ENCODE assay signal across 16 cellular contexts in the genomic region with DNA sequence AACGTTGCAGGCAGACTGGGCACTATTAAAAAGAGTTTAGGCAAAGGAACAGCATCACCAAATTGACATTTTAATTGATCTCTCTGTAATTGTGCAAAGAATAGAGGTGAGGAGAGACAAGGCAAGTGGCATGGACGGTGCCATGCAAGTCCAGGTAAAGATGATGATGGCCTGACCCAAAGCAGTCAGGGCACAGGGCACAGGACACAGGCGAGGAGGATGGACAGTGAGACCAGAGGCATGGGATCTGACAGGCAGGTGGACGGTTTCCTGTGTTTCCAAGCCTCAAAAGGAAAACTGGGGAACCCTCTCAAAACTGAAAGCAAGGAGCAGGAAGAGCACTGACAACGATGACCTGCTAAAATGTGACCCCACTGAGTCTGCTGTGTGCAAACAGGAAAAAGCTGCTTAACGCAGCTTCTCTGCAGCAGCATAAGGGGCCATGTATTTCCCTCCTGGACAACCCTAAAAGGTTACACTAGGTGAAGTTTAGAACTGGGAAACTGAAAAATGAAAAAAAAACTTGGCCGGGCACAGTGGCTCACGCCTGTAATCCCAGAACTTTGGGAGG. TPM values are rescaled to one million over a fixed set of nuclear protein-coding genes. Genes with fewer than 3 reads are reported as not detected.
DNase-seq lines count a peak whose midpoint lies in the region; ATAC-seq, FAIRE-seq and TF ChIP-seq lines count a peak whose summit lies in the region.
"Had no signal": no experiment of that assay in that cellular context is flagged by ENCODE, and none has a peak within 500 bp of the region (broad histone marks: within the 10 kb centered on the region; RNA-seq: fewer than 3 reads in every experiment).

No MANE protein-coding gene starts in this region.

- BruUV-seq in Caco-2 (replicated peaks; lab: Mats Ljungman, UMichigan), result no TSS peak

- ATAC-seq in A549 (peak; percentile 9 to 58; a peak in 1 of 6 replicates), HG02588 (IDR thresholded peaks at IDR 0.05; ENCODE audit: unreplicated experiment) (no peak)
- no peak for ATAC-seq in natural killer cell treated with Interleukin-12 subunit alpha and Interleukin-12 subunit beta and Interleukin-15 and Interleukin-18, amount 100 ng/mL, for 72 hours

- H3K27ac Mint-ChIP-seq in Caco-2 (ENCODE audit: unreplicated experiment), result peak overlapping the region; percentile 11
- peak overlapping the region; percentile 18 to 24 for H3K27ac Mint-ChIP-seq in natural killer cell treated with Interleukin-12 subunit alpha and Interleukin-12 subunit beta and Interleukin-15 and Interleukin-18, amount 100 ng/mL, for 72 hours
- H3K27ac Mint-ChIP-seq: B cell had no signal

- H3K4me1 Mint-ChIP-seq in Caco-2 (ENCODE audit: low read depth, unreplicated experiment), result peaks cover 14% of the 10 kb centered on the region
- H3K4me1 Mint-ChIP-seq in natural killer cell treated with Interleukin-12 subunit alpha and Interleukin-12 subunit beta and Interleukin-15 and Interleukin-18, amount 100 ng/mL, for 72 hours (ENCODE audit: low read depth in 2 of 2), result peaks cover 18 to 30% of the 10 kb centered on the region in 2 donors

- H3K36me3 ChIP-seq in Caco-2 (ENCODE audit: control insufficient read depth, insufficient read depth, low read length) (no peaks in the 10 kb centered on the region), duodenal mucosa (ENCODE audit: control insufficient read depth in 1 of 2, insufficient read depth in 2 of 2, low read length in 2 of 2) (peaks cover 7 to 15% of the 10 kb centered on the region in 2 donors), MG63 (peaks cover 51% of the 10 kb centered on the region)

- no peak for FAIRE-seq in A549 (lab: Jason Lieb, UNC)
- FAIRE-seq in GM12891 (lab: Jason Lieb, UNC), result no peak

- TF ChIP-seq CTCF in A549 (IDR thresholded peaks at IDR 0.05) (no peak), Caco-2 (IDR thresholded peaks at IDR 0.05; ENCODE audit: insufficient read depth in 1 of 2, low read depth in 1 of 2, low read length in 1 of 2, severe bottlenecking in 1 of 2, unreplicated experiment in 1 of 2) (no peak)

- H3K9ac ChIP-seq in duodenal mucosa (ENCODE audit: low read depth in 1 of 2, low read length in 2 of 2), result no peak overlapping the region

- H3K36me3 Mint-ChIP-seq in Caco-2 (ENCODE audit: insufficient read depth, unreplicated experiment), result peaks cover 54% of the 10 kb centered on the region
- H3K36me3 Mint-ChIP-seq in natural killer cell treated with Interleukin-12 subunit alpha and Interleukin-12 subunit beta and Interleukin-15 and Interleukin-18, amount 100 ng/mL, for 72 hours, result peaks cover 6% of the 10 kb centered on the region

- POLR2A ChIA-PET in A549 (lab: Yijun Ruan, JAX), result no interaction called here
- POLR2A ChIA-PET in Caco-2 (lab: Charles Lee), result no interaction called here

- H3K27ac ChIP-seq in A549 (peak overlapping the region in 1 of 2 experiments; percentile 50; a peak in 1 of 6 replicates), duodenal mucosa (ENCODE audit: low read depth, low read length) (peak overlapping the region; percentile 44)
- H3K27ac ChIP-seq: adrenal gland, hepatocyte, HL-60 had no signal

- TF ChIP-seq RAD21 in A549 (conservative IDR thresholded peaks at IDR 0.05 in 1 of 2, IDR thresholded peaks at IDR 0.05 in 1 of 2), result no peak

- no peak for TF ChIP-seq POLR2A in A549 (IDR thresholded peaks at IDR 0.05; ENCODE audit: low read length)
- TF ChIP-seq POLR2A in GM12891 (IDR thresholded peaks at IDR 0.05; ENCODE audit: low read depth, low read length), result no peak

- DNase-seq in A549 (ENCODE audit: low read depth in 1 of 2, low spot score in 1 of 2), result no peak
- no peak for DNase-seq in Caco-2
- no peak for DNase-seq in natural killer cell treated with Interleukin-12 subunit alpha and Interleukin-12 subunit beta and Interleukin-15 and Interleukin-18, amount 100 ng/mL, for 72 hours (ENCODE audit: low spot score)
- no peak for DNase-seq in MG63
- DNase-seq in GM12891 (ENCODE audit: insufficient read length, low spot score), result no peak
- DNase-seq in NCI-H2196 (lab: John Stamatoyannopoulos, UW; ENCODE audit: unreplicated experiment), result no peak
- DNase-seq: erythroblast, KG1, kidney glomerular epithelial cell, NCI-H1092 treated with DMSO at 0.1 percent for 48 hours had no signal

- CTCF ChIA-PET in A549 (lab: Yijun Ruan, JAX), result interaction anchor here (0.9 to 4.2 kb wide), 5 partner anchors 9 to 51 kb away, joined by 3 to 27 read pairs (median 5); a partner anchor contains a TSS
- CTCF ChIA-PET in Caco-2 (lab: Charles Lee), result interaction anchor here (0.7 kb wide), 1 partner anchor 31 kb away, joined by 3 read pairs; no protein-coding TSS in a partner anchor

- no peak overlapping the region for H3K4me2 ChIP-seq in A549
- H3K4me2 ChIP-seq: hepatocyte had no signal

- intact Hi-C loops in Caco-2 (cut with micrococcal nuclease; ENCODE audit: unreplicated experiment), result no loop called here

- H3K9me3 ChIP-seq in A549 (no peaks in the 10 kb centered on the region), Caco-2 (no peaks in the 10 kb centered on the region), duodenal mucosa (ENCODE audit: control insufficient read depth in 1 of 2, low read length in 2 of 2) (no peaks in the 10 kb centered on the region), MG63 (no peaks in the 10 kb centered on the region)
- H3K9me3 ChIP-seq: adrenal gland had no signal

- no peak for TF ChIP-seq EP300 in A549 (IDR thresholded peaks at IDR 0.05)

- no peaks in the 10 kb centered on the region for H3K27me3 ChIP-seq in Caco-2 (replicated peaks; ENCODE audit: control insufficient read depth, insufficient read depth, low read length)
- H3K27me3 ChIP-seq in duodenal mucosa (ENCODE audit: control insufficient read depth in 1 of 2, insufficient read depth in 2 of 2, low read length in 2 of 2), result no peaks in the 10 kb centered on the region
- no peaks in the 10 kb centered on the region for H3K27me3 ChIP-seq in MG63
- H3K27me3 ChIP-seq: adrenal gland, hepatocyte had no signal

- no peak overlapping the region for H3K4me3 Mint-ChIP-seq in Caco-2 (ENCODE audit: unreplicated experiment)
- H3K4me3 Mint-ChIP-seq in natural killer cell treated with Interleukin-12 subunit alpha and Interleukin-12 subunit beta and Interleukin-15 and Interleukin-18, amount 100 ng/mL, for 72 hours, result no peak overlapping the region
- H3K4me3 Mint-ChIP-seq: B cell had no signal

- H3K4me1 ChIP-seq in A549 (peaks cover 30% of the 10 kb centered on the region), Caco-2 (peaks cover 26% of the 10 kb centered on the region), duodenal mucosa (ENCODE audit: control insufficient read depth in 1 of 2, insufficient read depth in 2 of 2, low read length in 2 of 2) (peaks cover 6 to 10% of the 10 kb centered on the region in 2 donors)

- 67% methylated on average over 8 of the region's 8 CpGs for WGBS in A549 (ENCODE audit: missing lambda C conversion rate)

- no peaks in the 10 kb centered on the region for H3K27me3 Mint-ChIP-seq in Caco-2 (ENCODE audit: insufficient read depth, unreplicated experiment)
- no peaks in the 10 kb centered on the region for H3K27me3 Mint-ChIP-seq in natural killer cell treated with Interleukin-12 subunit alpha and Interleukin-12 subunit beta and Interleukin-15 and Interleukin-18, amount 100 ng/mL, for 72 hours
- H3K27me3 Mint-ChIP-seq: B cell had no signal

- no peaks in the 10 kb centered on the region for H3K9me3 Mint-ChIP-seq in Caco-2 (ENCODE audit: unreplicated experiment)
- H3K9me3 Mint-ChIP-seq in natural killer cell treated with Interleukin-12 subunit alpha and Interleukin-12 subunit beta and Interleukin-15 and Interleukin-18, amount 100 ng/mL, for 72 hours, result no peaks in the 10 kb centered on the region

- H3K4me3 ChIP-seq in A549, result no peak overlapping the region
- no peak overlapping the region for H3K4me3 ChIP-seq in Caco-2 (ENCODE audit: low read depth, low read length)
- no peak overlapping the region for H3K4me3 ChIP-seq in duodenal mucosa (ENCODE audit: low read depth in 1 of 2, low read length in 2 of 2)
- no peak overlapping the region for H3K4me3 ChIP-seq in MG63
- H3K4me3 ChIP-seq: adrenal gland, hepatocyte had no signal

TF ChIP-seq in A549, 52 proteins besides CTCF, POLR2A, EP300 and RAD21 (continues in another document):
- TF ChIP-seq JUNB (IDR thresholded peaks at IDR 0.05) (no peak), SREBF2 (IDR thresholded peaks at IDR 0.05) (no peak), MYC (IDR thresholded peaks at IDR 0.05; ENCODE audit: borderline replicate concordance, low read length) (no peak), HOXB13 (CRISPR knock-in tag; IDR thresholded peaks at IDR 0.05; ENCODE audit: low read depth) (no peak)
- TF ChIP-seq, protein P1, sequence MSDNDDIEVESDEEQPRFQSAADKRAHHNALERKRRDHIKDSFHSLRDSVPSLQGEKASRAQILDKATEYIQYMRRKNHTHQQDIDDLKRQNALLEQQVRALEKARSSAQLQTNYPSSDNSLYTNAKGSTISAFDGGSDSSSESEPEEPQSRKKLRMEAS (IDR thresholded peaks at IDR 0.05), result no peak

TF ChIP-seq in GM12891, 5 proteins besides CTCF, POLR2A, EP300 and RAD21:
- TF ChIP-seq SPI1 (IDR thresholded peaks at IDR 0.05; ENCODE audit: low read depth, low read length), result no peak
- no peak for TF ChIP-seq TAF1 (IDR thresholded peaks at IDR 0.05; ENCODE audit: low read depth, low read length)
- no peak for TF ChIP-seq PAX5 (IDR thresholded peaks at IDR 0.05; ENCODE audit: insufficient read depth, low read length, severe bottlenecking)
- no peak for TF ChIP-seq POLR2AphosphoS5 (IDR thresholded peaks at IDR 0.05; ENCODE audit: low read depth, low read length)
- no peak for TF ChIP-seq POU2F2 (IDR thresholded peaks at IDR 0.05; ENCODE audit: low read depth, low read length)

RNA-seq across cellular contexts. Expression of a gene that starts 50.9 kb away (rescaled TPM):
- polyA plus RNA-seq in A549 (2011; rRNA removed), result 133 and 149 TPM in 2 replicates
- 49.1 and 54.3 TPM in 2 replicates for polyA plus RNA-seq in A549 (2012; cell fraction: cytosol; rRNA removed)
- 98.3 and 122 TPM in 2 replicates for polyA plus RNA-seq in A549 (2012; cell fraction: nucleus; rRNA removed)
- 43.0 to 49.7 TPM (median 44.4 TPM) in 3 replicates for polyA plus RNA-seq in A549 (2017; fragmentation: RNase III; extraction: RNeasy Plus Mini Kit Qiagen cat#74134 plus additional on column Dnase treatment)
- 217 and 263 TPM in 2 replicates for polyA minus RNA-seq in A549 (2011; rRNA and poly(A)+ RNA removed)
- total RNA-seq in Caco-2 (2022), result 80.9 and 85.0 TPM in 2 replicates
- total RNA-seq in natural killer cell treated with Interleukin-12 subunit alpha and Interleukin-12 subunit beta and Interleukin-15 and Interleukin-18, amount 100 ng/mL, for 72 hours, result 100 to 1,000 TPM in 1 of 2 donors, 10 to 100 TPM in 1; 75.4 to 108 TPM
- total RNA-seq in MG63 (2014; rRNA removed; shearing (Covaris generic); ENCODE audit: low replicate concordance), result 23.9 and 75.3 TPM in 2 replicates
- polyA plus RNA-seq in GM12891 (2012; ENCODE audit: low read depth, missing spikeins), result 8.2 TPM

Comparison
In these comparisons a context has a peak if more than half of its experiments do, and no peak if none do; other contexts are left out.
1. ATAC-seq: peak in A549 (2 of 2); none in natural killer cell treated with Interleukin-12 subunit alpha and Interleukin-12 subunit beta and Interleukin-15 and Interleukin-18, amount 100 ng/mL, for 72 hours (0 of 2) and HG02588 (single experiment).